In the genomic region with DNA sequence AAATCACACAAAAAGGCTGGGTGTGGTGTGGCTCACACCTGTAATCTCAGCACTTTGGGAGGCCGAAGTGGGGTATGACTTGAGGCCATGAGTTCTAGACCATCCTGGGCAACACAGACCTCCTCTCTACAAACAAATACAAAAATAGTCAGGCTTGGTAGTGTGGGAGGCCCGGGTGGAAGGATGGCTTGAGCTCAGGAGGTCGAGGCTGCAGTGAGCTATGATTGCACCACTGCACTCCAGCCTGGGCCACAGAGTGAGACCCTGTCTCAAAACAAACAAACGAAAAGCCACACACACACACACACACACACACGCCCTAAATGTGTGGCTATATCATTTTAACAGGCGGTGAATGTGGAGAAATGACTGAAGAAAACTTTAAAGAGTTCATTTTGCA, we compare ENCODE assay signal across 6 cellular contexts. TPM values are rescaled to one million over a fixed set of nuclear protein-coding genes. Genes with fewer than 3 reads are reported as not detected.
DNase-seq lines count a peak whose midpoint lies in the region; ATAC-seq and TF ChIP-seq lines count a peak whose summit lies in the region.

No MANE protein-coding gene starts in this region.

- no peak for TF ChIP-seq EP300 in tibial nerve (IDR thresholded peaks at IDR 0.05)

- peak overlapping the region; percentile 93 for H3K4me3 Mint-ChIP-seq in activated naive CD4-positive, alpha-beta T cell treated with anti-CD3 and anti-CD28 coated beads, Interleukin-2, amount 10 ng/mL, durations not matched to agents 7 days and 5 days

- intact Hi-C loops in esophagus squamous epithelium (cut with DNase I), result no loop called here

- H3K27ac ChIP-seq in esophagus squamous epithelium (peak overlapping the region in 3 of 4 donors; percentile 86 to 90 (median 88)), tibial nerve (peak overlapping the region in 3 of 4 donors; percentile 69 to 92 (median 80))

- no peak for TF ChIP-seq CTCF in esophagus squamous epithelium (IDR thresholded peaks at IDR 0.05)
- TF ChIP-seq CTCF in tibial nerve (IDR thresholded peaks at IDR 0.05), result no peak

- H3K36me3 ChIP-seq in esophagus squamous epithelium (peaks cover 0 to 31% (median 13%) of the 10 kb centered on the region in 3 donors), tibial nerve (peaks cover 2 to 31% (median 10%) of the 10 kb centered on the region in 3 donors)

- H3K27me3 ChIP-seq in esophagus squamous epithelium (no peaks in the 10 kb centered on the region), tibial nerve (no peaks in the 10 kb centered on the region)

- H3K9me3 Mint-ChIP-seq in activated naive CD4-positive, alpha-beta T cell treated with anti-CD3 and anti-CD28 coated beads, Interleukin-2, amount 10 ng/mL, durations not matched to agents 7 days and 5 days, result peaks cover 3% of the 10 kb centered on the region

- CTCF ChIA-PET in activated naive CD4-positive, alpha-beta T cell treated with anti-CD3 and anti-CD28 coated beads, Interleukin-2, amount 10 ng/mL, durations not matched to agents 7 days and 5 days (lab: Charles Lee), result interaction anchor here (0.8 to 1.2 kb wide), 2 partner anchors 15 to 104 kb away, joined by 3 to 5 read pairs; no protein-coding TSS in a partner anchor

- TF ChIP-seq POLR2A in esophagus squamous epithelium (IDR thresholded peaks at IDR 0.05) (no peak), tibial nerve (IDR thresholded peaks at IDR 0.05) (no peak)

- peak overlapping the region; percentile 95 for H3K27ac Mint-ChIP-seq in activated naive CD4-positive, alpha-beta T cell treated with anti-CD3 and anti-CD28 coated beads, Interleukin-2, amount 10 ng/mL, durations not matched to agents 7 days and 5 days

- no peaks in the 10 kb centered on the region for H3K27me3 Mint-ChIP-seq in activated naive CD4-positive, alpha-beta T cell treated with anti-CD3 and anti-CD28 coated beads, Interleukin-2, amount 10 ng/mL, durations not matched to agents 7 days and 5 days

- peaks cover 23% of the 10 kb centered on the region for H3K4me1 Mint-ChIP-seq in activated naive CD4-positive, alpha-beta T cell treated with anti-CD3 and anti-CD28 coated beads, Interleukin-2, amount 10 ng/mL, durations not matched to agents 7 days and 5 days

- H3K4me3 ChIP-seq in esophagus squamous epithelium (peak overlapping the region in 2 of 4 donors; percentile 90 to 98), tibial nerve (peak overlapping the region in 2 of 4 donors; percentile 84 to 99)

- peaks cover 6 to 15% (median 7%) of the 10 kb centered on the region in 3 donors for H3K4me1 ChIP-seq in esophagus squamous epithelium
- peaks cover 0 to 10% (median 7%) of the 10 kb centered on the region in 4 donors for H3K4me1 ChIP-seq in tibial nerve

- ATAC-seq in GM18517 (IDR thresholded peaks at IDR 0.05; ENCODE audit: unreplicated experiment), result no peak

- WGBS in esophagus squamous epithelium, 2 donors, result 68 to 77% methylated on average over 5 to 6 of the region's 6 CpGs
- 82 to 84% methylated on average over 6 of the region's 6 CpGs for WGBS in tibial nerve, 2 donors

- no peak for DNase-seq in activated naive CD4-positive, alpha-beta T cell treated with anti-CD3 and anti-CD28 coated beads, Interleukin-2, amount 10 ng/mL, durations not matched to agents 7 days and 5 days
- no peak for DNase-seq in activated naive CD4-positive, alpha-beta T cell (lab: John Stamatoyannopoulos, UW)
- DNase-seq in esophagus squamous epithelium (lab: John Stamatoyannopoulos, UW) (no peak), tibial nerve (ENCODE audit: low spot score in 2 of 2) (no peak)
- DNase-seq in stimulated activated naive CD4-positive, alpha-beta T cell treated with Interleukin-2 at 50 U/mL for 16 hours (lab: John Stamatoyannopoulos, UW), result no peak

- peaks cover 24% of the 10 kb centered on the region for H3K36me3 Mint-ChIP-seq in activated naive CD4-positive, alpha-beta T cell treated with anti-CD3 and anti-CD28 coated beads, Interleukin-2, amount 10 ng/mL, durations not matched to agents 7 days and 5 days

- H3K9me3 ChIP-seq in esophagus squamous epithelium (no peaks in the 10 kb centered on the region), tibial nerve (peaks cover 0 to 3% (median 0%) of the 10 kb centered on the region in 4 donors)

RNA-seq across cellular contexts. Expression of a gene that starts 0.9 kb away (rescaled TPM):
- total RNA-seq in esophagus squamous epithelium (10 to 100 TPM in 1 of 4 donors, 1 to 10 TPM in 3; 3.7 to 10.1 (median 6.8) TPM), tibial nerve (10 to 100 TPM in 1 of 4 donors, 1 to 10 TPM in 3; 7.3 to 14.6 (median 9.8) TPM)

RNA-seq across cellular contexts. Expression of a gene that starts 10.1 kb away (rescaled TPM):
- total RNA-seq in esophagus squamous epithelium, result not detected
- not detected for total RNA-seq in tibial nerve

RNA-seq across cellular contexts. Expression of a gene that starts 19.5 kb away (rescaled TPM):
- total RNA-seq in esophagus squamous epithelium (not detected), tibial nerve (not detected)

RNA-seq across cellular contexts. Expression of a gene that starts 28.6 kb away (rescaled TPM):
- not detected for total RNA-seq in esophagus squamous epithelium
- total RNA-seq in tibial nerve, result not detected

RNA-seq across cellular contexts. Expression of a gene that starts 38.2 kb away (rescaled TPM):
- total RNA-seq in esophagus squamous epithelium (not detected), tibial nerve (not detected)
